8 cellular contexts compared by ENCODE assay signal in genomic region chr5:1140188-1140817, GRCh38. TPM values are rescaled to one million over a fixed set of nuclear protein-coding genes. Genes with fewer than 3 reads are reported as not detected.
DNase-seq lines count a peak whose midpoint lies in the region; TF ChIP-seq lines count a peak whose summit lies in the region.

No MANE protein-coding gene starts in this region.

- WGBS in testis, 2 donors, result 40% methylated on average over 22 of the region's 22 CpGs; no CpG with 5 or more reads in 1 of the 2 donors

- H3K27me3 ChIP-seq in NT2/D1 (ENCODE audit: insufficient read depth, insufficient read length), result no peaks in the 10 kb centered on the region
- H3K27me3 ChIP-seq in fibroblast of lung (ENCODE audit: control insufficient read depth, insufficient read depth, low read length), result no peaks in the 10 kb centered on the region
- no peaks in the 10 kb centered on the region for H3K27me3 ChIP-seq in testis

- intact Hi-C loops in testis (cut with DNase I; ENCODE audit: low total_unique reads), result no loop called here

- H3K4me1 ChIP-seq in NT2/D1 (ENCODE audit: insufficient read depth, insufficient read length) (peaks cover 10% of the 10 kb centered on the region), fibroblast of lung (ENCODE audit: control insufficient read depth, extremely low read depth, insufficient read depth, low read length) (no peaks in the 10 kb centered on the region), testis (peaks cover 32% of the 10 kb centered on the region)

- H3K9ac ChIP-seq in NT2/D1 (ENCODE audit: insufficient read length, low read depth), result no peak overlapping the region
- H3K9ac ChIP-seq in fibroblast of lung (ENCODE audit: insufficient read depth, low read length), result no peak overlapping the region

- TF ChIP-seq POLR2A in testis (IDR thresholded peaks at IDR 0.05), result no peak

- TF ChIP-seq CTCF in fibroblast of lung (conservative IDR thresholded peaks at IDR 0.05 in 1 of 2, IDR thresholded peaks at IDR 0.05 in 1 of 2; ENCODE audit: low read depth in 1 of 2, low read length in 2 of 2), result peak; percentile 56 to 67
- TF ChIP-seq CTCF in testis (IDR thresholded peaks at IDR 0.05), result peak; percentile 63 to 73 (median 68)

- H3K27ac ChIP-seq in fibroblast of lung (ENCODE audit: insufficient read depth, low read length), result no peak overlapping the region
- H3K27ac ChIP-seq in testis, result no peak overlapping the region

- H3K4me2 ChIP-seq in fibroblast of lung (ENCODE audit: extremely low read depth, insufficient read depth, low read length), result no peak overlapping the region

- H3K79me2 ChIP-seq in fibroblast of lung (ENCODE audit: control insufficient read depth, insufficient read depth, low read length), result no peaks in the 10 kb centered on the region

- no peak overlapping the region for H3K4me3 ChIP-seq in NT2/D1 (ENCODE audit: insufficient read length, low read depth)
- no peak overlapping the region for H3K4me3 ChIP-seq in fibroblast of lung (replicated peaks in 1 of 4; ENCODE audit: control extremely low read depth in 1 of 4, insufficient read depth in 1 of 4, low read depth in 3 of 4, low read length in 4 of 4)
- no peak overlapping the region for H3K4me3 ChIP-seq in testis

- H3K9me3 ChIP-seq in NT2/D1 (ENCODE audit: insufficient read depth, low read length) (no peaks in the 10 kb centered on the region), fibroblast of lung (ENCODE audit: control insufficient read depth, insufficient read depth, low read depth, low read length) (no peaks in the 10 kb centered on the region), testis (no peaks in the 10 kb centered on the region)

- H2AFZ ChIP-seq in fibroblast of lung (ENCODE audit: low read length), result no peak overlapping the region

- H3K36me3 ChIP-seq in NT2/D1 (ENCODE audit: insufficient read depth, insufficient read length, low read length) (no peaks in the 10 kb centered on the region), fibroblast of lung (ENCODE audit: control insufficient read depth, insufficient read depth, low read length) (no peaks in the 10 kb centered on the region), testis (ENCODE audit: low read depth, missing control alignments) (no peaks in the 10 kb centered on the region)

- H4K20me1 ChIP-seq in fibroblast of lung (ENCODE audit: control insufficient read depth, extremely low read depth, insufficient read depth, low read length), result no peaks in the 10 kb centered on the region

- DNase-seq in NK-92 treated with Interleukin-12 subunit alpha and Interleukin-12 subunit beta, amount 100 ng/mL, for 24 hours (lab: John Stamatoyannopoulos, UW), result peak; percentile 14
- DNase-seq in NK-92 (lab: John Stamatoyannopoulos, UW; ENCODE audit: unreplicated experiment) (no peak), HT1080 (ENCODE audit: low read depth) (peak; percentile 59), NT2/D1 (ENCODE audit: low read depth, low spot score) (peak; percentile 16), activated T-cell treated with anti-CD3 and anti-CD28 coated beads for 48 hours (ENCODE audit: low read depth) (peak; percentile 63), fibroblast of lung (ENCODE audit: low read depth in 2 of 2) (peak; percentile 22 to 28), nucleus accumbens (lab: John Stamatoyannopoulos, UW) (peak in 32 of 56 donors; percentile 2 to 65 (median 26)), testis (peak; percentile 83)

RNA-seq across cellular contexts. Expression of gene SLC12A7, which starts 28.4 kb away (rescaled TPM):
- 2.2 and 2.4 TPM in 2 replicates for total RNA-seq in HT1080 (2014; rRNA removed; shearing (Covaris generic))
- 2.8 and 4.2 TPM in 2 replicates for polyA plus RNA-seq in HT1080 (2015; cell fraction: cytosol; rRNA removed)
- polyA plus RNA-seq in HT1080 (2015; cell fraction: nucleus; rRNA removed), result 19.4 and 22.3 TPM in 2 replicates
- 20.5 and 23.9 TPM in 2 replicates for total RNA-seq in fibroblast of lung
- polyA plus RNA-seq in fibroblast of lung, result 2.7 and 2.9 TPM in 2 replicates
- polyA plus RNA-seq in fibroblast of lung (2012), result 7.2 and 9.6 TPM in 2 replicates
- 16.4 and 23.2 TPM in 2 replicates for polyA minus RNA-seq in fibroblast of lung (ENCODE audit: low replicate concordance)
- 100 to 1,000 TPM; 168 to 212 TPM for total RNA-seq in testis
- polyA plus RNA-seq in testis (ENCODE audit: insufficient read depth, low read depth, low replicate concordance), result 73.2 TPM
